In genomic region chr15:101642361-101642760, GRCh38 we compare ENCODE assay signal across 9 cellular contexts. TPM values are rescaled to one million over a fixed set of nuclear protein-coding genes. Genes with fewer than 3 reads are reported as not detected.
DNase-seq lines count a peak whose midpoint lies in the region; ATAC-seq and TF ChIP-seq lines count a peak whose summit lies in the region.
"Had no signal": no experiment of that assay in that cellular context is flagged by ENCODE, and none has a peak within 500 bp of the region (broad histone marks: within the 10 kb centered on the region; RNA-seq: fewer than 3 reads in every experiment).

No MANE protein-coding gene starts in this region.

- TF ChIP-seq CTCF in activated CD8-positive, alpha-beta T cell treated with anti-CD3 and anti-CD28 coated beads for 36 hours (IDR thresholded peaks at IDR 0.05), result no peak

- CTCF ChIA-PET in activated CD8-positive, alpha-beta memory T cell treated with anti-CD3 and anti-CD28 coated beads, Interleukin-2, amount 10 ng/mL, durations not matched to agents 7 days and 5 days (lab: Charles Lee), result interaction anchor here (1.1 to 4.3 kb wide), 13 partner anchors 8 to 626 kb away, joined by 3 to 44 read pairs (median 9); partner anchors contain the start of genes SNRPA1, TARS3 and TM2D3
- CTCF ChIA-PET in activated CD8-positive, alpha-beta T cell treated with anti-CD3 and anti-CD28 coated beads for 36 hours (lab: Charles Lee), result interaction anchor here (1.1 to 4.2 kb wide), 17 partner anchors 9 to 384 kb away, joined by 3 to 44 read pairs (median 4); partner anchors contain the start of genes SNRPA1 and TM2D3

- DNase-seq in activated CD8-positive, alpha-beta memory T cell treated with anti-CD3 and anti-CD28 coated beads, Interleukin-2, amount 10 ng/mL, durations not matched to agents 7 days and 5 days, result no peak
- DNase-seq in activated CD8-positive, alpha-beta memory T cell treated with anti-CD3 and anti-CD28 coated beads, Interleukin-2, amount 50 U/mL, for 48 hours, result no peak
- no peak for DNase-seq in activated CD8-positive, alpha-beta T cell treated with anti-CD3 and anti-CD28 coated beads for 36 hours
- DNase-seq in immature natural killer cell (no peak), NCI-H2196 treated with DMSO at 0.1 percent for 48 hours (lab: John Stamatoyannopoulos, UW; ENCODE audit: unreplicated experiment) (no peak)
- DNase-seq: NCI-H526 had no signal

- H3K9ac ChIP-seq in stomach smooth muscle (ENCODE audit: low read length in 2 of 2), result no peak overlapping the region

- peak overlapping the region; percentile 25 for H3K27ac ChIP-seq in stomach smooth muscle (ENCODE audit: low read length)

- H3K36me3 Mint-ChIP-seq in activated CD8-positive, alpha-beta memory T cell treated with anti-CD3 and anti-CD28 coated beads, Interleukin-2, amount 10 ng/mL, durations not matched to agents 7 days and 5 days, result peaks cover 34% of the 10 kb centered on the region
- peaks cover 51% of the 10 kb centered on the region for H3K36me3 Mint-ChIP-seq in activated CD8-positive, alpha-beta T cell treated with anti-CD3 and anti-CD28 coated beads for 36 hours (ENCODE audit: low read depth)
- H3K36me3 Mint-ChIP-seq in immature natural killer cell, result peaks cover 8 to 38% (median 28%) of the 10 kb centered on the region in 3 donors

- intact Hi-C loops in activated CD8-positive, alpha-beta T cell treated with anti-CD3 and anti-CD28 coated beads for 36 hours (cut with micrococcal nuclease), result loop anchor here (5.0 kb wide), 1 partner anchor 365 kb away; the partner anchor contains the start of gene SELENOS

- POLR2A ChIA-PET in activated CD8-positive, alpha-beta T cell treated with anti-CD3 and anti-CD28 coated beads for 36 hours (lab: Charles Lee), result interaction anchor here (0.9 to 2.0 kb wide), 5 partner anchors 9 to 359 kb away, joined by 3 to 6 read pairs (median 3); partner anchors contain the start of genes SNRPA1 and TM2D3

- H3K27me3 ChIP-seq in stomach smooth muscle (ENCODE audit: control insufficient read depth in 1 of 2, insufficient read depth in 2 of 2, low read length in 2 of 2), result no peaks in the 10 kb centered on the region

- H3K4me1 Mint-ChIP-seq in activated CD8-positive, alpha-beta memory T cell treated with anti-CD3 and anti-CD28 coated beads, Interleukin-2, amount 10 ng/mL, durations not matched to agents 7 days and 5 days, result peaks cover 19% of the 10 kb centered on the region
- peaks cover 27% of the 10 kb centered on the region for H3K4me1 Mint-ChIP-seq in activated CD8-positive, alpha-beta T cell treated with anti-CD3 and anti-CD28 coated beads for 36 hours (ENCODE audit: low read depth)
- peaks cover 22 to 34% of the 10 kb centered on the region in 2 donors for H3K4me1 Mint-ChIP-seq in immature natural killer cell

- ATAC-seq in activated CD8-positive, alpha-beta memory T cell treated with anti-CD3 and anti-CD28 coated beads, Interleukin-2, amount 10 ng/mL, durations not matched to agents 7 days and 5 days, result no peak
- no peak for ATAC-seq in activated CD8-positive, alpha-beta T cell treated with anti-CD3 and anti-CD28 coated beads for 36 hours
- no peak for ATAC-seq in HG03457 (IDR thresholded peaks at IDR 0.05; ENCODE audit: unreplicated experiment)
- no peak for ATAC-seq in HG02981 (IDR thresholded peaks at IDR 0.05; ENCODE audit: unreplicated experiment)

- no peaks in the 10 kb centered on the region for H3K9me3 ChIP-seq in stomach smooth muscle (ENCODE audit: control insufficient read depth in 2 of 2, low read length in 2 of 2)

- H3K36me3 ChIP-seq in stomach smooth muscle (ENCODE audit: control insufficient read depth in 2 of 2, insufficient read depth in 2 of 2, low read length in 2 of 2), result peaks cover 33 to 36% of the 10 kb centered on the region in 2 donors

- no peaks in the 10 kb centered on the region for H3K27me3 Mint-ChIP-seq in activated CD8-positive, alpha-beta memory T cell treated with anti-CD3 and anti-CD28 coated beads, Interleukin-2, amount 10 ng/mL, durations not matched to agents 7 days and 5 days
- H3K27me3 Mint-ChIP-seq in activated CD8-positive, alpha-beta T cell treated with anti-CD3 and anti-CD28 coated beads for 36 hours, result no peaks in the 10 kb centered on the region
- no peaks in the 10 kb centered on the region for H3K27me3 Mint-ChIP-seq in immature natural killer cell (ENCODE audit: low read depth in 3 of 3)

- H3K4me3 ChIP-seq in stomach smooth muscle (ENCODE audit: low read length in 2 of 2), result no peak overlapping the region

- H3K4me1 ChIP-seq in stomach smooth muscle (ENCODE audit: control insufficient read depth, insufficient read depth, low read length), result no peaks in the 10 kb centered on the region

- H3K9me3 Mint-ChIP-seq in activated CD8-positive, alpha-beta memory T cell treated with anti-CD3 and anti-CD28 coated beads, Interleukin-2, amount 10 ng/mL, durations not matched to agents 7 days and 5 days (ENCODE audit: low read depth), result no peaks in the 10 kb centered on the region
- H3K9me3 Mint-ChIP-seq in activated CD8-positive, alpha-beta T cell treated with anti-CD3 and anti-CD28 coated beads for 36 hours, result no peaks in the 10 kb centered on the region
- H3K9me3 Mint-ChIP-seq in immature natural killer cell, result no peaks in the 10 kb centered on the region

- peak overlapping the region; percentile 52 for H3K27ac Mint-ChIP-seq in activated CD8-positive, alpha-beta memory T cell treated with anti-CD3 and anti-CD28 coated beads, Interleukin-2, amount 10 ng/mL, durations not matched to agents 7 days and 5 days
- H3K27ac Mint-ChIP-seq in activated CD8-positive, alpha-beta T cell treated with anti-CD3 and anti-CD28 coated beads for 36 hours, result peak overlapping the region; percentile 57
- H3K27ac Mint-ChIP-seq in immature natural killer cell, result peak overlapping the region; percentile 50 to 84 (median 81)

- no peak overlapping the region for H3K4me3 Mint-ChIP-seq in activated CD8-positive, alpha-beta memory T cell treated with anti-CD3 and anti-CD28 coated beads, Interleukin-2, amount 10 ng/mL, durations not matched to agents 7 days and 5 days
- no peak overlapping the region for H3K4me3 Mint-ChIP-seq in activated CD8-positive, alpha-beta T cell treated with anti-CD3 and anti-CD28 coated beads for 36 hours
- H3K4me3 Mint-ChIP-seq in immature natural killer cell, result no peak overlapping the region

RNA-seq across cellular contexts. Expression of gene TM2D3, which starts 9.8 kb away (rescaled TPM):
- total RNA-seq in activated CD8-positive, alpha-beta memory T cell treated with anti-CD3 and anti-CD28 coated beads, Interleukin-2, amount 10 ng/mL, durations not matched to agents 7 days and 5 days, result 10 to 100 TPM; 43.2 to 51.6 TPM
- total RNA-seq in activated CD8-positive, alpha-beta T cell treated with anti-CD3 and anti-CD28 coated beads for 36 hours, result 10 to 100 TPM; 37.8 to 38.5 TPM
- polyA plus RNA-seq in immature natural killer cell, result 10 to 100 TPM; 39.9 to 73.1 (median 52.6) TPM
